1 cellular context compared by ENCODE assay signal in the genomic region with DNA sequence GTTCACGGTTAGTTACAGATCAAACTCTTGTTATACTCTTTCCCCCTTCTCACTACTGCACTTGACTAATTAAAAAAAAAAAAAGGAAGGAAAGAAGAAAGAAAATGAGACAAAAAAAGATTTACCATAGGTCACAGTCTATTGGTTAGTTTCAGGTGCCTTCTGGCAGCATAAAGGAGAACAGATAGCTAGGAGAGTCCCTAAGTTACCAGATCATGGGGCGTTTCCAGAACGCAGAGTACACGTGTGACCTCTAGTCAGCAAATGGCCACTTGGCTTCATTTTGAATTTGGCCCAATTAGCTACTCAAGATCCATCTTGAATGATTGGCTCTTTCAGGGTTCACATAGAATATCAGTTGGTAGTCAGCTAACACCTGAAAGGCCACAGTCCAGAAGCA.
TF ChIP-seq lines count a peak whose summit lies in the region.

No MANE protein-coding gene starts in this region.

TF ChIP-seq in GM12878, 131 proteins besides CTCF, POLR2A, EP300 and RAD21:
- TF ChIP-seq YY1 (IDR thresholded peaks at IDR 0.05; ENCODE audit: low read depth, low read length) (peak; percentile 45; the same call in 1 of the 2 replicates), ZSCAN29 (IDR thresholded peaks at IDR 0.05) (no peak), PML (IDR thresholded peaks at IDR 0.05; ENCODE audit: low read length) (no peak), BHLHE40 (IDR thresholded peaks at IDR 0.05; ENCODE audit: borderline replicate concordance in 1 of 2, low read depth in 2 of 2, low read length in 1 of 2) (peak in 1 of 2 experiments; percentile 19; a peak in 1 of 4 replicates)
- TF ChIP-seq, protein P1, sequence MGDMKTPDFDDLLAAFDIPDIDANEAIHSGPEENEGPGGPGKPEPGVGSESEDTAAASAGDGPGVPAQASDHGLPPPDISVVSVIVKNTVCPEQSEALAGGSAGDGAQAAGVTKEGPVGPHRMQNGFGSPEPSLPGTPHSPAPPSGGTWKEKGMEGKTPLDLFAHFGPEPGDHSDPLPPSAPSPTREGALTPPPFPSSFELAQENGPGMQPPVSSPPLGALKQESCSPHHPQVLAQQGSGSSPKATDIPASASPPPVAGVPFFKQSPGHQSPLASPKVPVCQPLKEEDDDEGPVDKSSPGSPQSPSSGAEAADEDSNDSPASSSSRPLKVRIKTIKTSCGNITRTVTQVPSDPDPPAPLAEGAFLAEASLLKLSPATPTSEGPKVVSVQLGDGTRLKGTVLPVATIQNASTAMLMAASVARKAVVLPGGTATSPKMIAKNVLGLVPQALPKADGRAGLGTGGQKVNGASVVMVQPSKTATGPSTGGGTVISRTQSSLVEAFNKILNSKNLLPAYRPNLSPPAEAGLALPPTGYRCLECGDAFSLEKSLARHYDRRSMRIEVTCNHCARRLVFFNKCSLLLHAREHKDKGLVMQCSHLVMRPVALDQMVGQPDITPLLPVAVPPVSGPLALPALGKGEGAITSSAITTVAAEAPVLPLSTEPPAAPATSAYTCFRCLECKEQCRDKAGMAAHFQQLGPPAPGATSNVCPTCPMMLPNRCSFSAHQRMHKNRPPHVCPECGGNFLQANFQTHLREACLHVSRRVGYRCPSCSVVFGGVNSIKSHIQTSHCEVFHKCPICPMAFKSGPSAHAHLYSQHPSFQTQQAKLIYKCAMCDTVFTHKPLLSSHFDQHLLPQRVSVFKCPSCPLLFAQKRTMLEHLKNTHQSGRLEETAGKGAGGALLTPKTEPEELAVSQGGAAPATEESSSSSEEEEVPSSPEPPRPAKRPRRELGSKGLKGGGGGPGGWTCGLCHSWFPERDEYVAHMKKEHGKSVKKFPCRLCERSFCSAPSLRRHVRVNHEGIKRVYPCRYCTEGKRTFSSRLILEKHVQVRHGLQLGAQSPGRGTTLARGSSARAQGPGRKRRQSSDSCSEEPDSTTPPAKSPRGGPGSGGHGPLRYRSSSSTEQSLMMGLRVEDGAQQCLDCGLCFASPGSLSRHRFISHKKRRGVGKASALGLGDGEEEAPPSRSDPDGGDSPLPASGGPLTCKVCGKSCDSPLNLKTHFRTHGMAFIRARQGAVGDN (IDR thresholded peaks at IDR 0.05), result peak; percentile 30; the same call in 1 of the 2 replicates
- TF ChIP-seq, protein P2, sequence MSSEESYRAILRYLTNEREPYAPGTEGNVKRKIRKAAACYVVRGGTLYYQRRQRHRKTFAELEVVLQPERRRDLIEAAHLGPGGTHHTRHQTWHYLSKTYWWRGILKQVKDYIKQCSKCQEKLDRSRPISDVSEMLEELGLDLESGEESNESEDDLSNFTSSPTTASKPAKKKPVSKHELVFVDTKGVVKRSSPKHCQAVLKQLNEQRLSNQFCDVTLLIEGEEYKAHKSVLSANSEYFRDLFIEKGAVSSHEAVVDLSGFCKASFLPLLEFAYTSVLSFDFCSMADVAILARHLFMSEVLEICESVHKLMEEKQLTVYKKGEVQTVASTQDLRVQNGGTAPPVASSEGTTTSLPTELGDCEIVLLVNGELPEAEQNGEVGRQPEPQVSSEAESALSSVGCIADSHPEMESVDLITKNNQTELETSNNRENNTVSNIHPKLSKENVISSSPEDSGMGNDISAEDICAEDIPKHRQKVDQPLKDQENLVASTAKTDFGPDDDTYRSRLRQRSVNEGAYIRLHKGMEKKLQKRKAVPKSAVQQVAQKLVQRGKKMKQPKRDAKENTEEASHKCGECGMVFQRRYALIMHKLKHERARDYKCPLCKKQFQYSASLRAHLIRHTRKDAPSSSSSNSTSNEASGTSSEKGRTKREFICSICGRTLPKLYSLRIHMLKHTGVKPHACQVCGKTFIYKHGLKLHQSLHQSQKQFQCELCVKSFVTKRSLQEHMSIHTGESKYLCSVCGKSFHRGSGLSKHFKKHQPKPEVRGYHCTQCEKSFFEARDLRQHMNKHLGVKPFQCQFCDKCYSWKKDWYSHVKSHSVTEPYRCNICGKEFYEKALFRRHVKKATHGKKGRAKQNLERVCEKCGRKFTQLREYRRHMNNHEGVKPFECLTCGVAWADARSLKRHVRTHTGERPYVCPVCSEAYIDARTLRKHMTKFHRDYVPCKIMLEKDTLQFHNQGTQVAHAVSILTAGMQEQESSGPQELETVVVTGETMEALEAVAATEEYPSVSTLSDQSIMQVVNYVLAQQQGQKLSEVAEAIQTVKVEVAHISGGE (CRISPR knock-in tag; IDR thresholded peaks at IDR 0.05), result no peak
TF ChIP-seq in GM12878: peak in this region for 3.
